ENCODE assay signal across 8 cellular contexts in genomic region chr1:153534933-153535663, GRCh38. TPM values are rescaled to one million over a fixed set of nuclear protein-coding genes. Genes with fewer than 3 reads are reported as not detected.
DNase-seq lines count a peak whose midpoint lies in the region; ATAC-seq and TF ChIP-seq lines count a peak whose summit lies in the region.

No MANE protein-coding gene starts in this region.

- no peaks in the 10 kb centered on the region for H3K36me3 ChIP-seq in aorta (ENCODE audit: control insufficient read depth in 1 of 2, insufficient read depth in 2 of 2, low read length in 1 of 2)

- H3K4me1 Mint-ChIP-seq in WTC11: peaks cover 50% of the 10 kb centered on the region

- TF ChIP-seq POLR2A in erythroblast (IDR thresholded peaks at IDR 0.05; ENCODE audit: low read length): no peak

- intact Hi-C loops in aorta (cut with DNase I): loop anchor here in 1 of 2 donors (2.0 kb wide), 1 partner anchor 14 kb away; the partner anchor contains the start of gene S100A3

- no peaks in the 10 kb centered on the region for H3K4me1 ChIP-seq in aorta (ENCODE audit: control insufficient read depth in 1 of 2, insufficient read depth in 2 of 2, low read length in 2 of 2)

- CTCF ChIA-PET in WTC11 (lab: Charles Lee): interaction anchor here (0.5 to 10.8 kb wide), 16 partner anchors 8 to 181 kb away, joined by 3 to 188 read pairs (median 4); partner anchors contain the start of genes S100A1, S100A13, S100A16 and S100A4

- WGBS in aorta, 2 donors: 4 to 5% methylated on average over 6 of the region's 6 CpGs

- H3K27me3 ChIP-seq in aorta (ENCODE audit: control insufficient read depth in 1 of 2, insufficient read depth in 2 of 2, low read length in 1 of 2): no peaks in the 10 kb centered on the region

- H3K27ac Mint-ChIP-seq in WTC11: no peak overlapping the region

- H3K9me3 Mint-ChIP-seq in WTC11: no peaks in the 10 kb centered on the region

- peak overlapping the region; percentile 61 for H3K4me3 Mint-ChIP-seq in WTC11

- no peaks in the 10 kb centered on the region for H3K9me3 ChIP-seq in aorta (ENCODE audit: control insufficient read depth, low read length)

- peaks cover 39% of the 10 kb centered on the region for H3K27me3 Mint-ChIP-seq in WTC11 (ENCODE audit: low read depth)

- in situ Hi-C loops in ACHN (cut with HindIII; ENCODE audit: low pct_ligation_motif_present, low pct_unique_long_range_greater_than_20kb, low sequenced_read_pairs): no loop called here

- H3K27ac ChIP-seq in aorta (ENCODE audit: low read depth in 1 of 2, low read length in 2 of 2): peak overlapping the region; percentile 69 to 99

- H3K36me3 Mint-ChIP-seq in WTC11: no peaks in the 10 kb centered on the region

- POLR2A ChIA-PET in WTC11 (lab: Charles Lee): interaction anchor here (0.6 to 3.0 kb wide), 2 partner anchors 33 to 92 kb away, joined by 3 to 13 read pairs; partner anchors contain the start of genes S100A1 and S100A13

- no peak for TF ChIP-seq CTCF in WTC11 (IDR thresholded peaks at IDR 0.05)

- DNase-seq in ACHN (peak; percentile 46), H4 (ENCODE audit: low spot score) (peak; percentile 37), WTC11 (ENCODE audit: low spot score) (no peak), erythroblast (lab: John Stamatoyannopoulos, UW) (peak; percentile 68 to 72), myocyte (ENCODE audit: low read depth) (peak; percentile 83), aorta (peak; percentile 85 to 87), HuH-7 (ENCODE audit: low spot score) (no peak), NCI-H1694 (lab: John Stamatoyannopoulos, UW) (no peak)

- ATAC-seq in WTC11 (no peak), aorta (ENCODE audit: low FRiP score) (peak; percentile 86)

- H3K4me3 ChIP-seq in aorta (ENCODE audit: low read length in 2 of 2): peak overlapping the region; percentile 27 to 91

TF ChIP-seq in WTC11, 78 proteins besides CTCF, POLR2A, EP300 and RAD21:
- no peak for TF ChIP-seq CREB1 (CRISPR knock-in tag; IDR thresholded peaks at IDR 0.05)

RNA-seq across cellular contexts. Expression of gene S100A6, which starts 0.7 kb away (rescaled TPM):
- 469 and 852 TPM in 2 replicates for total RNA-seq in H4 (2014; rRNA removed; shearing (Covaris generic))
- total RNA-seq in WTC11 (2021) (19.2 to 32.0 TPM (median 30.8 TPM) in 3 replicates), myocyte (423 and 449 TPM in 2 replicates), aorta (1,000 to 10,000 TPM in 1 of 2 donors, 100 to 1,000 TPM in 1; 934 to 1,126 TPM)
- polyA plus RNA-seq in myocyte (2012): 3,447 TPM
- polyA plus RNA-seq in aorta: 1,000 to 10,000 TPM; 3,932 to 5,181 TPM

RNA-seq across cellular contexts. Expression of gene S100A5, which starts 5.6 kb away (rescaled TPM):
- total RNA-seq in H4 (2014; rRNA removed; shearing (Covaris generic)): not detected in 2 replicates
- not detected in 3 replicates for total RNA-seq in WTC11 (2021)
- total RNA-seq in myocyte: 2.5 and 2.9 TPM in 2 replicates
- 5.7 TPM for polyA plus RNA-seq in myocyte (2012)
- total RNA-seq in aorta: not detected
- polyA plus RNA-seq in aorta: not detected

RNA-seq across cellular contexts. Expression of gene S100A4, which starts 10.5 kb away (rescaled TPM):
- 33.4 and 36.2 TPM in 2 replicates for total RNA-seq in H4 (2014; rRNA removed; shearing (Covaris generic))
- total RNA-seq in WTC11 (2021): 22.7 to 32.0 TPM (median 31.7 TPM) in 3 replicates
- total RNA-seq in myocyte: 757 and 902 TPM in 2 replicates
- 3,578 TPM for polyA plus RNA-seq in myocyte (2012)
- total RNA-seq in aorta: 100 to 1,000 TPM; 406 to 967 TPM
- 1,000 to 10,000 TPM; 3,369 to 4,033 TPM for polyA plus RNA-seq in aorta

RNA-seq across cellular contexts. Expression of gene S100A3, which starts 14.0 kb away (rescaled TPM):
- 5.2 and 5.3 TPM in 2 replicates for total RNA-seq in H4 (2014; rRNA removed; shearing (Covaris generic))
- total RNA-seq in WTC11 (2021): 0.33 TPM in 1 of 3 replicates, not detected in the others
- 7.8 and 10.8 TPM in 2 replicates for total RNA-seq in myocyte
- 22.9 TPM for polyA plus RNA-seq in myocyte (2012)
- 1 to 10 TPM; 2.3 to 3.8 TPM for total RNA-seq in aorta
- 10 to 100 TPM in 1 of 2 donors, 1 to 10 TPM in 1; 3.0 to 11.7 TPM for polyA plus RNA-seq in aorta

RNA-seq across cellular contexts. Expression of gene S100A2, which starts 30.5 kb away (rescaled TPM):
- total RNA-seq in H4 (2014; rRNA removed; shearing (Covaris generic)): 17.8 and 33.2 TPM in 2 replicates
- total RNA-seq in WTC11 (2021) (0.74 to 1.6 TPM (median 0.80 TPM) in 3 replicates), myocyte (6.4 and 7.1 TPM in 2 replicates), aorta (1 to 10 TPM; 1.8 TPM)
- polyA plus RNA-seq in myocyte (2012): 45.5 TPM
- polyA plus RNA-seq in aorta: 1 to 10 TPM; 2.1 to 6.4 TPM

Comparison
In these comparisons a context has a peak if more than half of its experiments do, and no peak if none do; other contexts are left out.
1. DNase-seq: peak in ACHN (single experiment), H4 (single experiment), erythroblast (2 of 2), myocyte (single experiment) and aorta (2 of 2); none in WTC11 (single experiment), HuH-7 (single experiment) and NCI-H1694 (single experiment).
2. RNA of gene S100A6, which starts 0.7 kb away (total RNA-seq): 934 to 1,126 TPM in aorta, 469 to 852 TPM in H4 and 423 to 449 TPM in myocyte; 19.2 to 32.0 TPM in WTC11; every median in the first group is over 10 times any median in the second.
3. RNA of gene S100A4, which starts 10.5 kb away (total RNA-seq): 406 to 967 TPM in aorta and 757 to 902 TPM in myocyte; 33.4 to 36.2 TPM in H4 and 22.7 to 32.0 TPM in WTC11; every median in the first group is over 10 times any median in the second.